ENCODE assay signal across 22 cellular contexts in genomic region chr2:201759567-201759966, GRCh38. TPM values are rescaled to one million over a fixed set of nuclear protein-coding genes. Genes with fewer than 3 reads are reported as not detected.
"Had no signal": no experiment of that assay in that cellular context is flagged by ENCODE, and none has a peak within 500 bp of the region (broad histone marks: within the 10 kb centered on the region; RNA-seq: fewer than 3 reads in every experiment).

No MANE protein-coding gene starts in this region.

- H3K27me3 Mint-ChIP-seq: activated naive CD4-positive, alpha-beta T cell treated with anti-CD3 and anti-CD28 coated beads, Interleukin-2, amount 50 U/mL, for 24 hours; stimulated activated naive B cell treated with anti-CD40 and anti-IgM and Interleukin-4, amounts not matched to agents 10 μg/mL and 1 μg/mL and 100 μg/mL, for 72 hours had no signal

- DNase-seq: activated CD4-positive, CD25-positive, alpha-beta regulatory T cell treated with anti-CD3 and anti-CD28 coated beads, Interleukin-2, amount 50 U/mL, for 72 hours; activated CD8-positive, alpha-beta memory T cell treated with anti-CD3 and anti-CD28 coated beads for 24 hours; activated CD8-positive, alpha-beta memory T cell treated with anti-CD3 and anti-CD28 coated beads, Interleukin-2, amount 50 U/mL, for 48 hours; activated gamma-delta T cell; activated T-cell treated with anti-CD3 and anti-CD28 coated beads, Interleukin-2, amount 50 U/mL, for 72 hours; cerebellar nuclear complex; effector CD4-positive, alpha-beta T cell; heart right ventricle; immature natural killer cell; kidney glomerular epithelial cell; left ventricle myocardium inferior; mammary epithelial cell; midbrain; nucleus accumbens; retina; stimulated activated naive B cell treated with anti-CD40 and anti-IgM and Interleukin-4, amounts not matched to agents 10 μg/mL and 1 μg/mL and 100 μg/mL, for 72 hours; upper lobe of left lung had no signal

- ATAC-seq: activated T-cell treated with anti-CD3 and anti-CD28 coated beads, Interleukin-2, amount 50 U/mL, for 72 hours; gastroesophageal sphincter; heart right ventricle; stimulated activated naive B cell treated with anti-CD40 and anti-IgM and Interleukin-4, amounts not matched to agents 10 μg/mL and 1 μg/mL and 100 μg/mL, for 72 hours had no signal

- H3K27ac ChIP-seq: gastroesophageal sphincter, left ventricle myocardium inferior, thoracic aorta, upper lobe of left lung, VCaP had no signal

- H3K4me1 Mint-ChIP-seq: activated naive CD4-positive, alpha-beta T cell treated with anti-CD3 and anti-CD28 coated beads, Interleukin-2, amount 50 U/mL, for 24 hours; immature natural killer cell; nephron; stimulated activated naive B cell treated with anti-CD40 and anti-IgM and Interleukin-4, amounts not matched to agents 10 μg/mL and 1 μg/mL and 100 μg/mL, for 72 hours had no signal

- H3K27ac Mint-ChIP-seq: activated naive CD4-positive, alpha-beta T cell treated with anti-CD3 and anti-CD28 coated beads, Interleukin-2, amount 50 U/mL, for 24 hours; activated T-cell treated with anti-CD3 and anti-CD28 coated beads, Interleukin-2, amount 50 U/mL, for 72 hours; immature natural killer cell; stimulated activated naive B cell treated with anti-CD40 and anti-IgM and Interleukin-4, amounts not matched to agents 10 μg/mL and 1 μg/mL and 100 μg/mL, for 72 hours had no signal

- H3K4me1 ChIP-seq: gastroesophageal sphincter, upper lobe of left lung had no signal

- H3K9me3 ChIP-seq: gastroesophageal sphincter, heart right ventricle, left ventricle myocardium inferior, thoracic aorta, upper lobe of left lung had no signal

- H3K4me3 Mint-ChIP-seq: activated naive CD4-positive, alpha-beta T cell treated with anti-CD3 and anti-CD28 coated beads, Interleukin-2, amount 50 U/mL, for 24 hours; activated T-cell treated with anti-CD3 and anti-CD28 coated beads, Interleukin-2, amount 50 U/mL, for 72 hours; immature natural killer cell; nephron; stimulated activated naive B cell treated with anti-CD40 and anti-IgM and Interleukin-4, amounts not matched to agents 10 μg/mL and 1 μg/mL and 100 μg/mL, for 72 hours had no signal

- H3K4me3 ChIP-seq: gastroesophageal sphincter, heart right ventricle, left ventricle myocardium inferior, thoracic aorta, upper lobe of left lung had no signal

- H3K9me3 Mint-ChIP-seq: activated naive CD4-positive, alpha-beta T cell treated with anti-CD3 and anti-CD28 coated beads, Interleukin-2, amount 50 U/mL, for 24 hours; activated T-cell treated with anti-CD3 and anti-CD28 coated beads, Interleukin-2, amount 50 U/mL, for 72 hours; immature natural killer cell; nephron; stimulated activated naive B cell treated with anti-CD40 and anti-IgM and Interleukin-4, amounts not matched to agents 10 μg/mL and 1 μg/mL and 100 μg/mL, for 72 hours had no signal

- H3K27me3 ChIP-seq: gastroesophageal sphincter, heart right ventricle, upper lobe of left lung had no signal

RNA-seq across cellular contexts. Expression of gene CDK15, which starts 46.8 kb away (rescaled TPM):
- total RNA-seq: activated T-cell treated with anti-CD3 and anti-CD28 coated beads, Interleukin-2, amount 50 U/mL, for 72 hours had no signal
- polyA plus RNA-seq: immature natural killer cell had no signal
